In the genomic region with DNA sequence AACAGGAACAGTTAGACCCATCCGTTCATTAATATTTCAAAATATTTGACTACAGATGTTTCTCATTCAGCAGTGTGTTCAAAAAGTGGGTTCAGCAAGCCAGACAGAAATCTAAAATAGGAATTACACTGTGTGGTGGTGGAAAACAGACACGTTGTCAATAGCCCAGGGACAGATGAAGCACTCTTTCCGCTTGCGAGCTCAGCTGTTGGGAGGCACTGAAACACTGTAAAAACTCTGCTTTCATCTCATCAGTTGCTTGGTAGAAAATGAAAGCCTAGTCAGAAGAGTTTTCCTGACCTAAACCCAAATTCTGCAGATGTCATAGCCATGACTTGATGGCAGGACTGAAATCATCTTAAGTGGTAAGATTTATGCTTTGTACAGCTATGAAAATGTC, we compare ENCODE assay signal across 17 cellular contexts. TPM values are rescaled to one million over a fixed set of nuclear protein-coding genes. Genes with fewer than 3 reads are reported as not detected.
A peak's percentile ranks its signal among the peaks of the same experiment; 100 is the strongest.
DNase-seq lines count a peak whose midpoint lies in the region; ATAC-seq, FAIRE-seq and TF ChIP-seq lines count a peak whose summit lies in the region.
"Had no signal": no experiment of that assay in that cellular context is flagged by ENCODE, and none has a peak within 500 bp of the region (broad histone marks: within the 10 kb centered on the region; RNA-seq: fewer than 3 reads in every experiment).

No MANE protein-coding gene starts in this region.

- no peak overlapping the region for H3K4me2 ChIP-seq in SK-N-SH

- H3K4me3 Mint-ChIP-seq in neural crest cell = no peak overlapping the region
- H3K4me3 Mint-ChIP-seq: activated naive CD8-positive, alpha-beta T cell had no signal

- no peak for TF ChIP-seq EP300 in SK-N-SH (IDR thresholded peaks at IDR 0.05; ENCODE audit: borderline replicate concordance in 1 of 2, low read depth in 1 of 2, low read length in 1 of 2)

- H4K20me1 ChIP-seq in SK-N-SH (ENCODE audit: insufficient read depth) = no peaks in the 10 kb centered on the region

- H3K27me3 Mint-ChIP-seq in neural crest cell (ENCODE audit: low read depth) = no peaks in the 10 kb centered on the region
- H3K27me3 Mint-ChIP-seq: activated naive CD8-positive, alpha-beta T cell had no signal

- H3K27ac ChIP-seq in SK-N-SH (ENCODE audit: low read depth in 2 of 2, low read length in 1 of 2) (peak overlapping the region; percentile 78 to 98), ascending aorta (peak overlapping the region; percentile 84 to 90)
- H3K27ac ChIP-seq: 22Rv1, C4-2B, left lung had no signal

- POLR2A ChIA-PET in SK-N-SH (lab: Yijun Ruan, JAX) = no interaction called here
- POLR2A ChIA-PET in GM10248 (lab: Yijun Ruan, JAX) = no interaction called here

- H3K36me3 Mint-ChIP-seq in neural crest cell (ENCODE audit: low read depth) = peaks cover 8% of the 10 kb centered on the region

- no peak for TF ChIP-seq RAD21 in SK-N-SH (IDR thresholded peaks at IDR 0.05; ENCODE audit: low read length)

- FAIRE-seq in GM19239 (lab: Jason Lieb, UNC) = no peak
- FAIRE-seq: G401.6 had no signal

- peaks cover 14 to 17% of the 10 kb centered on the region in 2 experiments for H3K36me3 ChIP-seq in SK-N-SH (replicated peaks in 1 of 2; ENCODE audit: control insufficient read depth in 1 of 2, insufficient read depth in 2 of 2, low read length in 1 of 2)
- H3K36me3 ChIP-seq in ascending aorta = peaks cover 11 to 14% of the 10 kb centered on the region in 2 donors

- 82% methylated on average over 4 of the region's 4 CpGs for WGBS in SK-N-SH (ENCODE audit: low lambda C conversion rate)

- H3K9me3 Mint-ChIP-seq in neural crest cell = no peaks in the 10 kb centered on the region

- CTCF ChIA-PET in SK-N-SH (lab: Yijun Ruan, JAX) = no interaction called here
- CTCF ChIA-PET in GM10248 (lab: Yijun Ruan, JAX) = no interaction called here

- H3K27ac Mint-ChIP-seq in neural crest cell (ENCODE audit: unreplicated experiment) = peak overlapping the region; percentile 21
- H3K27ac Mint-ChIP-seq: activated naive CD8-positive, alpha-beta T cell had no signal

- DNase-seq in SK-N-SH (no peak), Ammon's horn (ENCODE audit: low spot score) (peak; percentile 51), ascending aorta (ENCODE audit: low spot score in 2 of 2) (peak in 1 of 2 donors; percentile 72), neural crest cell (ENCODE audit: low read depth, low spot score) (no peak), GM10248 (ENCODE audit: extremely low spot score) (no peak), GM19239 (ENCODE audit: insufficient read length, low spot score) (no peak)
- DNase-seq: activated CD8-positive, alpha-beta memory T cell treated with anti-CD3 and anti-CD28 coated beads, Interleukin-2, amount 50 U/mL, for 48 hours; left lung; NCI-H1417 treated with DMSO at 0.1 percent for 48 hours; NCI-H69; nucleus accumbens had no signal

- peaks cover 3% of the 10 kb centered on the region; the same call in 1 of the 2 replicates for H3K79me2 ChIP-seq in SK-N-SH (ENCODE audit: insufficient read depth)

- no peaks in the 10 kb centered on the region for H3K4me1 Mint-ChIP-seq in neural crest cell

- peaks cover 8 to 21% of the 10 kb centered on the region in 2 experiments for H3K4me1 ChIP-seq in SK-N-SH (ENCODE audit: control insufficient read depth in 1 of 2, insufficient read depth in 2 of 2, low read depth in 1 of 2, low read length in 1 of 2)
- H3K4me1 ChIP-seq in ascending aorta = peaks cover 4 to 37% of the 10 kb centered on the region in 2 donors
- H3K4me1 ChIP-seq: left lung had no signal

- intact Hi-C loops in ascending aorta (cut with DNase I) = loop anchor here (5.0 kb wide), 1 partner anchor 145 kb away; no protein-coding TSS in a partner anchor

- H3K9me3 ChIP-seq in SK-N-SH = no peaks in the 10 kb centered on the region
- no peaks in the 10 kb centered on the region for H3K9me3 ChIP-seq in ascending aorta
- H3K9me3 ChIP-seq: left lung had no signal

- ATAC-seq in SK-N-SH treated with all-trans-retinoic acid at 6 μM for 48 hours (no peak), HG03159 (IDR thresholded peaks at IDR 0.05; ENCODE audit: unreplicated experiment) (no peak)
- ATAC-seq: left lung had no signal

- H3K4me3 ChIP-seq in SK-N-SH (ENCODE audit: low read depth in 2 of 2, low read length in 1 of 2) (no peak overlapping the region), ascending aorta (no peak overlapping the region)
- H3K4me3 ChIP-seq: left lung had no signal

- H3K9ac ChIP-seq in SK-N-SH = no peak overlapping the region

- no peaks in the 10 kb centered on the region for H3K27me3 ChIP-seq in SK-N-SH (ENCODE audit: insufficient read depth)
- H3K27me3 ChIP-seq in ascending aorta = no peaks in the 10 kb centered on the region
- H3K27me3 ChIP-seq: left lung had no signal

- H3F3A ChIP-seq in SK-N-SH (replicated peaks; ENCODE audit: insufficient read depth) = peaks cover 37% of the 10 kb centered on the region

- H3K9me2 ChIP-seq in SK-N-SH = no peaks in the 10 kb centered on the region

- no peak for TF ChIP-seq CTCF in SK-N-SH (IDR thresholded peaks at IDR 0.05)
- no peak for TF ChIP-seq CTCF in ascending aorta (IDR thresholded peaks at IDR 0.05)
- no peak for TF ChIP-seq CTCF in neural crest cell (conservative IDR thresholded peaks at IDR 0.05)
- no peak for TF ChIP-seq CTCF in GM10248 (IDR thresholded peaks at IDR 0.05; ENCODE audit: control extremely low read depth, extremely low read depth, low read depth, missing control alignments)

- no peak overlapping the region for H2AFZ ChIP-seq in SK-N-SH (ENCODE audit: low read depth)

TF ChIP-seq in SK-N-SH, 30 proteins besides CTCF, POLR2A, EP300 and RAD21:
- TF ChIP-seq FOSL2 (IDR thresholded peaks at IDR 0.05; ENCODE audit: borderline replicate concordance, low read depth) (no peak), JUND (IDR thresholded peaks at IDR 0.05) (no peak), FOXM1 (IDR thresholded peaks at IDR 0.05; ENCODE audit: low read depth) (no peak), RXRA (IDR thresholded peaks at IDR 0.05; ENCODE audit: borderline replicate concordance, low read depth) (no peak)

TF ChIP-seq in SK-N-SH treated with all-trans-retinoic acid at 6 μM for 48 hours, 23 proteins besides CTCF, POLR2A, EP300 and RAD21 (continues in another document):
- TF ChIP-seq POU6F1 (CRISPR knock-in tag; IDR thresholded peaks at IDR 0.05; ENCODE audit: borderline replicate concordance, low read depth) = no peak
- TF ChIP-seq, protein P1, sequence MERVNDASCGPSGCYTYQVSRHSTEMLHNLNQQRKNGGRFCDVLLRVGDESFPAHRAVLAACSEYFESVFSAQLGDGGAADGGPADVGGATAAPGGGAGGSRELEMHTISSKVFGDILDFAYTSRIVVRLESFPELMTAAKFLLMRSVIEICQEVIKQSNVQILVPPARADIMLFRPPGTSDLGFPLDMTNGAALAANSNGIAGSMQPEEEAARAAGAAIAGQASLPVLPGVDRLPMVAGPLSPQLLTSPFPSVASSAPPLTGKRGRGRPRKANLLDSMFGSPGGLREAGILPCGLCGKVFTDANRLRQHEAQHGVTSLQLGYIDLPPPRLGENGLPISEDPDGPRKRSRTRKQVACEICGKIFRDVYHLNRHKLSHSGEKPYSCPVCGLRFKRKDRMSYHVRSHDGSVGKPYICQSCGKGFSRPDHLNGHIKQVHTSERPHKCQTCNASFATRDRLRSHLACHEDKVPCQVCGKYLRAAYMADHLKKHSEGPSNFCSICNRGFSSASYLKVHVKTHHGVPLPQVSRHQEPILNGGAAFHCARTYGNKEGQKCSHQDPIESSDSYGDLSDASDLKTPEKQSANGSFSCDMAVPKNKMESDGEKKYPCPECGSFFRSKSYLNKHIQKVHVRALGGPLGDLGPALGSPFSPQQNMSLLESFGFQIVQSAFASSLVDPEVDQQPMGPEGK (CRISPR knock-in tag; IDR thresholded peaks at IDR 0.05; ENCODE audit: borderline replicate concordance) = no peak
- TF ChIP-seq ZNF565 (CRISPR knock-in tag; conservative IDR thresholded peaks at IDR 0.05; ENCODE audit: low read depth) = no peak
- no peak for TF ChIP-seq ESRRG (CRISPR knock-in tag; IDR thresholded peaks at IDR 0.05)
- no peak for TF ChIP-seq OSR1 (CRISPR knock-in tag; IDR thresholded peaks at IDR 0.05)
- TF ChIP-seq GLIS3 (CRISPR knock-in tag; IDR thresholded peaks at IDR 0.05) = no peak

RNA-seq across cellular contexts. Expression of gene LRP2BP, which starts 38.5 kb away (rescaled TPM):
- 0.30 and 0.52 TPM in 2 replicates for polyA plus RNA-seq in SK-N-SH (2012; rRNA removed)
- polyA plus RNA-seq in SK-N-SH (2012; cell fraction: cytosol; rRNA removed) = 0.08 and 0.14 TPM in 2 replicates
- 2.5 and 3.8 TPM in 2 replicates for polyA plus RNA-seq in SK-N-SH (2012; cell fraction: nucleus; rRNA removed)
- total RNA-seq in ascending aorta (0.53 TPM), neural crest cell (0.07 TPM in 1 of 2 replicates, not detected in the other)

RNA-seq across cellular contexts. Expression of gene ANKRD37, which starts 39.4 kb away (rescaled TPM):
- 10.1 and 11.6 TPM in 2 replicates for polyA plus RNA-seq in SK-N-SH (2012; rRNA removed)
- polyA plus RNA-seq in SK-N-SH (2012; cell fraction: cytosol; rRNA removed) = 9.4 and 11.7 TPM in 2 replicates
- 20.5 and 22.3 TPM in 2 replicates for polyA plus RNA-seq in SK-N-SH (2012; cell fraction: nucleus; rRNA removed)
- 1.9 TPM for total RNA-seq in ascending aorta
- 0.98 and 1.6 TPM in 2 replicates for total RNA-seq in neural crest cell
